ENCODE assay signal across 29 cellular contexts in the genomic region with DNA sequence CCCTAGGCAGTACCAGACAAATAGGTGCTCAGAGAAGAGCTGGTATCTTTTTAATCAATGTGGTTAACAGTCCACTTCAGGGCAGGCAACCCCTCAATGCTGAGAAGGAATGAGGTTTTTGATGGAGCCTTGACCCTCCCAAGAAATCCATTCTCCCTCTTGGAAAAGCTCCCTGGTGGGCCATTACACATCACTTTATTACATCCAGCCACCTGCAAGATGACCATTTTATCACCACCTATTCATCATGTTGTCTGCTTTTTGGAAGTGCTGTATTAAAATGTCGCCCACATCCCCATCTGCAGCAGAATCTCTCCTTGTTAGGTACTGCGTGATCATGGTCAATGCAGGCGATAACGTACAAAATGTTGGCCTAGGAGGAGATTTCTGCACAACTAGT.
"Had no signal": no experiment of that assay in that cellular context is flagged by ENCODE, and none has a peak within 500 bp of the region (broad histone marks: within the 10 kb centered on the region; RNA-seq: fewer than 3 reads in every experiment).

No MANE protein-coding gene starts in this region.

- H3K4me1 Mint-ChIP-seq: stimulated activated effector memory CD8-positive, alpha-beta T cell treated with anti-CD3 and anti-CD28 coated beads, Interleukin-12 subunit alpha, Interleukin-12 subunit beta, amount 100 ng/mL, for 72 hours; stimulated activated memory B cell treated with anti-CD40 and anti-IgM and Interleukin-4, amounts not matched to agents 10 μg/mL and 1 μg/mL and 100 μg/mL, for 72 hours; stimulated activated naive B cell treated with anti-CD40 and anti-IgM and Interleukin-4, amounts not matched to agents 10 μg/mL and 1 μg/mL and 100 μg/mL, for 72 hours; stimulated activated naive CD8-positive, alpha-beta T cell treated with anti-CD3 and anti-CD28 coated beads, Interleukin-15, amount 100 ng/mL, for 72 hours had no signal

- H3K27me3 ChIP-seq: stomach, suprapubic skin, testis, thyroid gland, tibial artery, tibial nerve, transverse colon, upper lobe of left lung, upper lobe of right lung, uterus, vagina had no signal

- H3K4me3 ChIP-seq: stomach, suprapubic skin, testis, thoracic aorta, thyroid gland, tibial artery, tibial nerve, transverse colon, upper lobe of left lung, upper lobe of right lung, uterus, vagina had no signal

- H3K27me3 Mint-ChIP-seq: stimulated activated memory B cell treated with anti-CD40 and anti-IgM and Interleukin-4, amounts not matched to agents 10 μg/mL and 1 μg/mL and 100 μg/mL, for 72 hours; stimulated activated naive B cell treated with anti-CD40 and anti-IgM and Interleukin-4, amounts not matched to agents 10 μg/mL and 1 μg/mL and 100 μg/mL, for 72 hours; stimulated activated naive CD8-positive, alpha-beta T cell treated with anti-CD3 and anti-CD28 coated beads, Interleukin-15, amount 100 ng/mL, for 72 hours; stimulated activated naive CD8-positive, alpha-beta T cell treated with anti-CD3 and anti-CD28 coated beads, Interleukin-15, Interleukin-2, amounts not matched to agents 100 ng/mL and 50 ng/mL, for 24 hours; type B pancreatic cell had no signal

- DNase-seq: stimulated activated CD4-positive, alpha-beta T cell treated with anti-CD3 and anti-CD28 coated beads, Interleukin-2, amount 100 ng/mL, for 48 hours; stimulated activated CD4-positive, alpha-beta T cell treated with anti-CD3 and anti-CD28 coated beads, Interleukin-4, amount 100 ng/mL, for 1 hour; stimulated activated CD4-positive, alpha-beta T cell treated with anti-CD3 and anti-CD28 coated beads, Interleukin-4, amount 100 ng/mL, for 24 hours; stimulated activated CD4-positive, alpha-beta T cell treated with anti-CD3 and anti-CD28 coated beads, Interleukin-4, amount 100 ng/mL, for 4 hours; stimulated activated CD8-positive, alpha-beta memory T cell treated with anti-CD3 and anti-CD28 coated beads, Interleukin-4, amount 100 ng/mL, for 48 hours; stimulated activated naive B cell treated with anti-CD40 and anti-IgM and Interleukin-4, amounts not matched to agents 10 μg/mL and 1 μg/mL and 100 μg/mL, for 72 hours; stimulated activated naive CD4-positive, alpha-beta T cell; stimulated activated naive CD4-positive, alpha-beta T cell treated with Interleukin-2 at 50 U/mL for 16 hours; stimulated activated naive CD8-positive, alpha-beta T cell treated with anti-CD3 and anti-CD28 coated beads, Interleukin-15, amount 100 ng/mL, for 72 hours; stimulated activated naive CD8-positive, alpha-beta T cell treated with anti-CD3 and anti-CD28 coated beads, Interleukin-15, Interleukin-2, amounts not matched to agents 100 U/mL and 50 U/mL, for 24 hours; stomach; substantia nigra; testis; thyroid gland; tibial artery; transverse colon; trophoblast cell; upper lobe of left lung; upper lobe of right lung; uterus had no signal

- H3K9me3 Mint-ChIP-seq: stimulated activated naive CD8-positive, alpha-beta T cell treated with anti-CD3 and anti-CD28 coated beads, Interleukin-15, Interleukin-2, amounts not matched to agents 100 ng/mL and 50 ng/mL, for 24 hours had no signal

- H3K36me3 Mint-ChIP-seq: stimulated activated effector memory CD8-positive, alpha-beta T cell treated with anti-CD3 and anti-CD28 coated beads, Interleukin-12 subunit alpha, Interleukin-12 subunit beta, amount 100 ng/mL, for 72 hours; stimulated activated memory B cell treated with anti-CD40 and anti-IgM and Interleukin-4, amounts not matched to agents 10 μg/mL and 1 μg/mL and 100 μg/mL, for 72 hours; type B pancreatic cell had no signal

- H3K36me3 ChIP-seq: stomach, suprapubic skin, thoracic aorta, thyroid gland, tibial artery, tibial nerve, transverse colon, upper lobe of left lung, upper lobe of right lung, uterus, vagina had no signal

- H3K27ac Mint-ChIP-seq: stimulated activated effector memory CD8-positive, alpha-beta T cell treated with anti-CD3 and anti-CD28 coated beads, Interleukin-12 subunit alpha, Interleukin-12 subunit beta, amount 100 ng/mL, for 72 hours; stimulated activated memory B cell treated with anti-CD40 and anti-IgM and Interleukin-4, amounts not matched to agents 10 μg/mL and 1 μg/mL and 100 μg/mL, for 72 hours; stimulated activated naive B cell treated with anti-CD40 and anti-IgM and Interleukin-4, amounts not matched to agents 10 μg/mL and 1 μg/mL and 100 μg/mL, for 72 hours; stimulated activated naive CD8-positive, alpha-beta T cell treated with anti-CD3 and anti-CD28 coated beads, Interleukin-15, amount 100 ng/mL, for 72 hours; stimulated activated naive CD8-positive, alpha-beta T cell treated with anti-CD3 and anti-CD28 coated beads, Interleukin-15, Interleukin-2, amounts not matched to agents 100 ng/mL and 50 ng/mL, for 24 hours; type B pancreatic cell had no signal

- H3K27ac ChIP-seq: stomach, suprapubic skin, testis, thoracic aorta, thyroid gland, tibial artery, tibial nerve, transverse colon, upper lobe of left lung, upper lobe of right lung, uterus, vagina had no signal

- H3K4me1 ChIP-seq: stomach, suprapubic skin, thyroid gland, tibial artery, transverse colon, upper lobe of left lung, upper lobe of right lung, uterus had no signal

- H3K4me3 Mint-ChIP-seq: stimulated activated effector memory CD8-positive, alpha-beta T cell treated with anti-CD3 and anti-CD28 coated beads, Interleukin-12 subunit alpha, Interleukin-12 subunit beta, amount 100 ng/mL, for 72 hours; stimulated activated memory B cell treated with anti-CD40 and anti-IgM and Interleukin-4, amounts not matched to agents 10 μg/mL and 1 μg/mL and 100 μg/mL, for 72 hours; stimulated activated naive B cell treated with anti-CD40 and anti-IgM and Interleukin-4, amounts not matched to agents 10 μg/mL and 1 μg/mL and 100 μg/mL, for 72 hours; stimulated activated naive CD8-positive, alpha-beta T cell treated with anti-CD3 and anti-CD28 coated beads, Interleukin-15, amount 100 ng/mL, for 72 hours; stimulated activated naive CD8-positive, alpha-beta T cell treated with anti-CD3 and anti-CD28 coated beads, Interleukin-15, Interleukin-2, amounts not matched to agents 100 ng/mL and 50 ng/mL, for 24 hours; type B pancreatic cell had no signal

- FAIRE-seq: urothelium cell line had no signal

- H3K9me3 ChIP-seq: stomach, suprapubic skin, testis, thoracic aorta, thyroid gland, tibial artery, tibial nerve, transverse colon, upper lobe of left lung, upper lobe of right lung, uterus, vagina had no signal
